ENCODE assay signal across 1 cellular context in the genomic region with DNA sequence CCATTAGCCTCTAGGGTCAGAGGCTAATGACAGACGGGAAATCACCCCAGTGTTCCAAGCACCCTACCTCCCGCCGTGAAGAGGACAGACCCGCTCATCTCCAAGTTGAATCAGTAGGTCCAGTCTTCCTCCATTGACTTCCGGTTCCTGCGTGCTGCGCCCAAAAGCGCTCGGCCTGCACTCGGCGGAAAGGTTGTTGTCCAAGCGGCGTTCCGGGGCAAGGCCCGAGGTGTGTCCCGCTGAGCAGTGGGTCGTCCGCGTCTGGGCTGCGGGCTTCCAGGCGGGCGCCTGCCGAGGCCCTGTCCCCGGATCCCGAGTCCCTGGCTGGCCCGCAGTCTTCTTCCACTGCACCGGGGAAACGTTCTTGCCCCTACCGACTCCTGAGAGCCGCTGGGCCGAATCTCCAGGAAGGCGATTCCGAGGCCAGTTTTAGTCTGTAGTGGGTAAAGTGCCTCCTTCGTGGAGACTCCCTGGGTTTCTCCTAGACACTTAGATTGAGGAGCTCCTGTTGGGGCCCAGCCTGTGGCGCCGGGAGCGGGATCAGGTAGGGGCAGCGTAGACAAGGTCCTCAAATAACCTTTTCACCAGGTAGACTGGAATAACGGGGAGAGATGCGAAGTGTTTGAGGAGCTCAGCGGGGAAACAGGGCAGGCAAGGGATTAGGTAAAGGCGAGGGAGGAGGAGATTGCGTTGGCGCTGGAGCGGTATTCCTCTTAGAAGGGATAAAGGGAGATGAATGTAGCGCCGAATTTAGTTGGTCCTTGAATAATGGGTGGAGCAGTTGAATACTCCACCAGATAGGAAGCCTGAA.
TF ChIP-seq lines count a peak whose summit lies in the region.

A gene with protein sequence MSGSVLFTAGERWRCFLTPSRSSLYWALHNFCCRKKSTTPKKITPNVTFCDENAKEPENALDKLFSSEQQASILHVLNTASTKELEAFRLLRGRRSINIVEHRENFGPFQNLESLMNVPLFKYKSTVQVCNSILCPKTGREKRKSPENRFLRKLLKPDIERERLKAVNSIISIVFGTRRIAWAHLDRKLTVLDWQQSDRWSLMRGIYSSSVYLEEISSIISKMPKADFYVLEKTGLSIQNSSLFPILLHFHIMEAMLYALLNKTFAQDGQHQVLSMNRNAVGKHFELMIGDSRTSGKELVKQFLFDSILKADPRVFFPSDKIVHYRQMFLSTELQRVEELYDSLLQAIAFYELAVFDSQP (minus strand): TSS at position 138 of the 811 bp plus-strand sequence. CDS start 40 bp downstream, at position 98.

TF ChIP-seq in HepG2, 621 proteins besides CTCF, POLR2A, EP300 and RAD21 (continued from another document and continues in another):
- TF ChIP-seq, protein P1, sequence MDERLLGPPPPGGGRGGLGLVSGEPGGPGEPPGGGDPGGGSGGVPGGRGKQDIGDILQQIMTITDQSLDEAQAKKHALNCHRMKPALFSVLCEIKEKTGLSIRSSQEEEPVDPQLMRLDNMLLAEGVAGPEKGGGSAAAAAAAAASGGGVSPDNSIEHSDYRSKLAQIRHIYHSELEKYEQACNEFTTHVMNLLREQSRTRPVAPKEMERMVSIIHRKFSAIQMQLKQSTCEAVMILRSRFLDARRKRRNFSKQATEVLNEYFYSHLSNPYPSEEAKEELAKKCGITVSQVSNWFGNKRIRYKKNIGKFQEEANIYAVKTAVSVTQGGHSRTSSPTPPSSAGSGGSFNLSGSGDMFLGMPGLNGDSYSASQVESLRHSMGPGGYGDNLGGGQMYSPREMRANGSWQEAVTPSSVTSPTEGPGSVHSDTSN (CRISPR knock-in tag; IDR thresholded peaks at IDR 0.05): no peak
- TF ChIP-seq NFE2 (CRISPR knock-in tag; IDR thresholded peaks at IDR 0.05) (no peak), POGZ (CRISPR knock-in tag; IDR thresholded peaks at IDR 0.05) (peak; percentile 96), ZNF432 (CRISPR knock-in tag; IDR thresholded peaks at IDR 0.05; ENCODE audit: borderline replicate concordance) (no peak), ZNF777 (CRISPR knock-in tag; IDR thresholded peaks at IDR 0.05) (peak; percentile 93), ZMYM2 (CRISPR knock-in tag; IDR thresholded peaks at IDR 0.05) (peak; percentile 69; the same call in 1 of the 2 replicates), ZNF569 (CRISPR knock-in tag; IDR thresholded peaks at IDR 0.05; ENCODE audit: borderline replicate concordance) (no peak), GTF3A (CRISPR knock-in tag; conservative IDR thresholded peaks at IDR 0.05) (no peak; the same call in 1 of the 2 replicates), ARHGAP35 (CRISPR knock-in tag; IDR thresholded peaks at IDR 0.05; ENCODE audit: borderline replicate concordance) (peak; percentile 65; the same call in 1 of the 2 replicates), ZNF780A (CRISPR knock-in tag; IDR thresholded peaks at IDR 0.05) (no peak; the same call in 1 of the 2 replicates), FOSL2 (CRISPR knock-in tag; IDR thresholded peaks at IDR 0.05) (peak; percentile 73), SIX1 (CRISPR knock-in tag; IDR thresholded peaks at IDR 0.05; ENCODE audit: borderline replicate concordance) (no peak), SATB2 (CRISPR knock-in tag; IDR thresholded peaks at IDR 0.05) (peak; percentile 88; the same call in 1 of the 2 replicates), TP53 (CRISPR knock-in tag; conservative IDR thresholded peaks at IDR 0.05) (peak; percentile 90), MAZ (IDR thresholded peaks at IDR 0.05; ENCODE audit: borderline replicate concordance, low read depth, low read length) (peak; percentile 56; the same call in 1 of the 2 replicates), MAZ (CRISPR knock-in tag; IDR thresholded peaks at IDR 0.05; ENCODE audit: low read depth) (peak; percentile 82), SIX4 (CRISPR knock-in tag; IDR thresholded peaks at IDR 0.05) (0 out of 2 replicates have a peak, but pooled peaks have one; percentile 54), ZNF224 (CRISPR knock-in tag; IDR thresholded peaks at IDR 0.05) (0 out of 2 replicates have a peak, but pooled peaks have one; percentile 63), ZNF850 (CRISPR knock-in tag; conservative IDR thresholded peaks at IDR 0.05) (no peak), JUND (CRISPR knock-in tag; IDR thresholded peaks at IDR 0.05) (peak; percentile 72; the same call in 1 of the 2 replicates), ZNF556 (CRISPR knock-in tag; IDR thresholded peaks at IDR 0.05; ENCODE audit: borderline replicate concordance) (peak; percentile 99), RARG (CRISPR knock-in tag; IDR thresholded peaks at IDR 0.05; ENCODE audit: low read depth) (0 out of 2 replicates have a peak, but pooled peaks have one; percentile 46), TOPORS (CRISPR knock-in tag; IDR thresholded peaks at IDR 0.05) (peak; percentile 77; the same call in 1 of the 2 replicates), FOXO1 (CRISPR knock-in tag; IDR thresholded peaks at IDR 0.05) (peak; percentile 90), JUNB (CRISPR knock-in tag; IDR thresholded peaks at IDR 0.05; ENCODE audit: borderline replicate concordance) (peak; percentile 19; the same call in 1 of the 2 replicates)
- TF ChIP-seq, protein P2, sequence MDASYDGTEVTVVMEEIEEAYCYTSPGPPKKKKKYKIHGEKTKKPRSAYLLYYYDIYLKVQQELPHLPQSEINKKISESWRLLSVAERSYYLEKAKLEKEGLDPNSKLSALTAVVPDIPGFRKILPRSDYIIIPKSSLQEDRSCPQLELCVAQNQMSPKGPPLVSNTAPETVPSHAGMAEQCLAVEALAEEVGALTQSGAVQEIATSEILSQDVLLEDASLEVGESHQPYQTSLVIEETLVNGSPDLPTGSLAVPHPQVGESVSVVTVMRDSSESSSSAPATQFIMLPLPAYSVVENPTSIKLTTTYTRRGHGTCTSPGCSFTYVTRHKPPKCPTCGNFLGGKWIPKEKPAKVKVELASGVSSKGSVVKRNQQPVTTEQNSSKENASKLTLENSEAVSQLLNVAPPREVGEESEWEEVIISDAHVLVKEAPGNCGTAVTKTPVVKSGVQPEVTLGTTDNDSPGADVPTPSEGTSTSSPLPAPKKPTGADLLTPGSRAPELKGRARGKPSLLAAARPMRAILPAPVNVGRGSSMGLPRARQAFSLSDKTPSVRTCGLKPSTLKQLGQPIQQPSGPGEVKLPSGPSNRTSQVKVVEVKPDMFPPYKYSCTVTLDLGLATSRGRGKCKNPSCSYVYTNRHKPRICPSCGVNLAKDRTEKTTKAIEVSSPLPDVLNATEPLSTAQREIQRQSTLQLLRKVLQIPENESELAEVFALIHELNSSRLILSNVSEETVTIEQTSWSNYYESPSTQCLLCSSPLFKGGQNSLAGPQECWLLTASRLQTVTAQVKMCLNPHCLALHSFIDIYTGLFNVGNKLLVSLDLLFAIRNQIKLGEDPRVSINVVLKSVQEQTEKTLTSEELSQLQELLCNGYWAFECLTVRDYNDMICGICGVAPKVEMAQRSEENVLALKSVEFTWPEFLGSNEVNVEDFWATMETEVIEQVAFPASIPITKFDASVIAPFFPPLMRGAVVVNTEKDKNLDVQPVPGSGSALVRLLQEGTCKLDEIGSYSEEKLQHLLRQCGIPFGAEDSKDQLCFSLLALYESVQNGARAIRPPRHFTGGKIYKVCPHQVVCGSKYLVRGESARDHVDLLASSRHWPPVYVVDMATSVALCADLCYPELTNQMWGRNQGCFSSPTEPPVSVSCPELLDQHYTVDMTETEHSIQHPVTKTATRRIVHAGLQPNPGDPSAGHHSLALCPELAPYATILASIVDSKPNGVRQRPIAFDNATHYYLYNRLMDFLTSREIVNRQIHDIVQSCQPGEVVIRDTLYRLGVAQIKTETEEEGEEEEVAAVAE (CRISPR knock-in tag; IDR thresholded peaks at IDR 0.05; ENCODE audit: borderline replicate concordance): peak; percentile 88
- TF ChIP-seq, protein P3, sequence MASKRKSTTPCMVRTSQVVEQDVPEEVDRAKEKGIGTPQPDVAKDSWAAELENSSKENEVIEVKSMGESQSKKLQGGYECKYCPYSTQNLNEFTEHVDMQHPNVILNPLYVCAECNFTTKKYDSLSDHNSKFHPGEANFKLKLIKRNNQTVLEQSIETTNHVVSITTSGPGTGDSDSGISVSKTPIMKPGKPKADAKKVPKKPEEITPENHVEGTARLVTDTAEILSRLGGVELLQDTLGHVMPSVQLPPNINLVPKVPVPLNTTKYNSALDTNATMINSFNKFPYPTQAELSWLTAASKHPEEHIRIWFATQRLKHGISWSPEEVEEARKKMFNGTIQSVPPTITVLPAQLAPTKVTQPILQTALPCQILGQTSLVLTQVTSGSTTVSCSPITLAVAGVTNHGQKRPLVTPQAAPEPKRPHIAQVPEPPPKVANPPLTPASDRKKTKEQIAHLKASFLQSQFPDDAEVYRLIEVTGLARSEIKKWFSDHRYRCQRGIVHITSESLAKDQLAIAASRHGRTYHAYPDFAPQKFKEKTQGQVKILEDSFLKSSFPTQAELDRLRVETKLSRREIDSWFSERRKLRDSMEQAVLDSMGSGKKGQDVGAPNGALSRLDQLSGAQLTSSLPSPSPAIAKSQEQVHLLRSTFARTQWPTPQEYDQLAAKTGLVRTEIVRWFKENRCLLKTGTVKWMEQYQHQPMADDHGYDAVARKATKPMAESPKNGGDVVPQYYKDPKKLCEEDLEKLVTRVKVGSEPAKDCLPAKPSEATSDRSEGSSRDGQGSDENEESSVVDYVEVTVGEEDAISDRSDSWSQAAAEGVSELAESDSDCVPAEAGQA (IDR thresholded peaks at IDR 0.05; ENCODE audit: low read depth): peak; percentile 84
- TF ChIP-seq, protein P3 (CRISPR knock-in tag; IDR thresholded peaks at IDR 0.05; ENCODE audit: borderline replicate concordance): peak; percentile 54; the same call in 1 of the 2 replicates
- TF ChIP-seq, protein P4, sequence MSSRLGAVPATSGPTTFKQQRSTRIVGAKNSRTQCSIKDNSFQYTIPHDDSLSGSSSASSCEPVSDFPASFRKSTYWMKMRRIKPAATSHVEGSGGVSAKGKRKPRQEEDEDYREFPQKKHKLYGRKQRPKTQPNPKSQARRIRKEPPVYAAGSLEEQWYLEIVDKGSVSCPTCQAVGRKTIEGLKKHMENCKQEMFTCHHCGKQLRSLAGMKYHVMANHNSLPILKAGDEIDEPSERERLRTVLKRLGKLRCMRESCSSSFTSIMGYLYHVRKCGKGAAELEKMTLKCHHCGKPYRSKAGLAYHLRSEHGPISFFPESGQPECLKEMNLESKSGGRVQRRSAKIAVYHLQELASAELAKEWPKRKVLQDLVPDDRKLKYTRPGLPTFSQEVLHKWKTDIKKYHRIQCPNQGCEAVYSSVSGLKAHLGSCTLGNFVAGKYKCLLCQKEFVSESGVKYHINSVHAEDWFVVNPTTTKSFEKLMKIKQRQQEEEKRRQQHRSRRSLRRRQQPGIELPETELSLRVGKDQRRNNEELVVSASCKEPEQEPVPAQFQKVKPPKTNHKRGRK (CRISPR knock-in tag; IDR thresholded peaks at IDR 0.05): no peak
- TF ChIP-seq, protein P5, sequence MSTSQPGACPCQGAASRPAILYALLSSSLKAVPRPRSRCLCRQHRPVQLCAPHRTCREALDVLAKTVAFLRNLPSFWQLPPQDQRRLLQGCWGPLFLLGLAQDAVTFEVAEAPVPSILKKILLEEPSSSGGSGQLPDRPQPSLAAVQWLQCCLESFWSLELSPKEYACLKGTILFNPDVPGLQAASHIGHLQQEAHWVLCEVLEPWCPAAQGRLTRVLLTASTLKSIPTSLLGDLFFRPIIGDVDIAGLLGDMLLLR (CRISPR knock-in tag; IDR thresholded peaks at IDR 0.05): peak; percentile 68; the same call in 1 of the 2 replicates
- TF ChIP-seq, protein P6, sequence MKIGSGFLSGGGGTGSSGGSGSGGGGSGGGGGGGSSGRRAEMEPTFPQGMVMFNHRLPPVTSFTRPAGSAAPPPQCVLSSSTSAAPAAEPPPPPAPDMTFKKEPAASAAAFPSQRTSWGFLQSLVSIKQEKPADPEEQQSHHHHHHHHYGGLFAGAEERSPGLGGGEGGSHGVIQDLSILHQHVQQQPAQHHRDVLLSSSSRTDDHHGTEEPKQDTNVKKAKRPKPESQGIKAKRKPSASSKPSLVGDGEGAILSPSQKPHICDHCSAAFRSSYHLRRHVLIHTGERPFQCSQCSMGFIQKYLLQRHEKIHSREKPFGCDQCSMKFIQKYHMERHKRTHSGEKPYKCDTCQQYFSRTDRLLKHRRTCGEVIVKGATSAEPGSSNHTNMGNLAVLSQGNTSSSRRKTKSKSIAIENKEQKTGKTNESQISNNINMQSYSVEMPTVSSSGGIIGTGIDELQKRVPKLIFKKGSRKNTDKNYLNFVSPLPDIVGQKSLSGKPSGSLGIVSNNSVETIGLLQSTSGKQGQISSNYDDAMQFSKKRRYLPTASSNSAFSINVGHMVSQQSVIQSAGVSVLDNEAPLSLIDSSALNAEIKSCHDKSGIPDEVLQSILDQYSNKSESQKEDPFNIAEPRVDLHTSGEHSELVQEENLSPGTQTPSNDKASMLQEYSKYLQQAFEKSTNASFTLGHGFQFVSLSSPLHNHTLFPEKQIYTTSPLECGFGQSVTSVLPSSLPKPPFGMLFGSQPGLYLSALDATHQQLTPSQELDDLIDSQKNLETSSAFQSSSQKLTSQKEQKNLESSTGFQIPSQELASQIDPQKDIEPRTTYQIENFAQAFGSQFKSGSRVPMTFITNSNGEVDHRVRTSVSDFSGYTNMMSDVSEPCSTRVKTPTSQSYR (CRISPR knock-in tag; IDR thresholded peaks at IDR 0.05; ENCODE audit: borderline replicate concordance): peak; percentile 58; the same call in 1 of the 2 replicates
- TF ChIP-seq, protein P7, sequence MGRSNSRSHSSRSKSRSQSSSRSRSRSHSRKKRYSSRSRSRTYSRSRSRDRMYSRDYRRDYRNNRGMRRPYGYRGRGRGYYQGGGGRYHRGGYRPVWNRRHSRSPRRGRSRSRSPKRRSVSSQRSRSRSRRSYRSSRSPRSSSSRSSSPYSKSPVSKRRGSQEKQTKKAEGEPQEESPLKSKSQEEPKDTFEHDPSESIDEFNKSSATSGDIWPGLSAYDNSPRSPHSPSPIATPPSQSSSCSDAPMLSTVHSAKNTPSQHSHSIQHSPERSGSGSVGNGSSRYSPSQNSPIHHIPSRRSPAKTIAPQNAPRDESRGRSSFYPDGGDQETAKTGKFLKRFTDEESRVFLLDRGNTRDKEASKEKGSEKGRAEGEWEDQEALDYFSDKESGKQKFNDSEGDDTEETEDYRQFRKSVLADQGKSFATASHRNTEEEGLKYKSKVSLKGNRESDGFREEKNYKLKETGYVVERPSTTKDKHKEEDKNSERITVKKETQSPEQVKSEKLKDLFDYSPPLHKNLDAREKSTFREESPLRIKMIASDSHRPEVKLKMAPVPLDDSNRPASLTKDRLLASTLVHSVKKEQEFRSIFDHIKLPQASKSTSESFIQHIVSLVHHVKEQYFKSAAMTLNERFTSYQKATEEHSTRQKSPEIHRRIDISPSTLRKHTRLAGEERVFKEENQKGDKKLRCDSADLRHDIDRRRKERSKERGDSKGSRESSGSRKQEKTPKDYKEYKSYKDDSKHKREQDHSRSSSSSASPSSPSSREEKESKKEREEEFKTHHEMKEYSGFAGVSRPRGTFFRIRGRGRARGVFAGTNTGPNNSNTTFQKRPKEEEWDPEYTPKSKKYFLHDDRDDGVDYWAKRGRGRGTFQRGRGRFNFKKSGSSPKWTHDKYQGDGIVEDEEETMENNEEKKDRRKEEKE (IDR thresholded peaks at IDR 0.05): no peak
